ENCODE assay signal across 28 cellular contexts in the genomic region with DNA sequence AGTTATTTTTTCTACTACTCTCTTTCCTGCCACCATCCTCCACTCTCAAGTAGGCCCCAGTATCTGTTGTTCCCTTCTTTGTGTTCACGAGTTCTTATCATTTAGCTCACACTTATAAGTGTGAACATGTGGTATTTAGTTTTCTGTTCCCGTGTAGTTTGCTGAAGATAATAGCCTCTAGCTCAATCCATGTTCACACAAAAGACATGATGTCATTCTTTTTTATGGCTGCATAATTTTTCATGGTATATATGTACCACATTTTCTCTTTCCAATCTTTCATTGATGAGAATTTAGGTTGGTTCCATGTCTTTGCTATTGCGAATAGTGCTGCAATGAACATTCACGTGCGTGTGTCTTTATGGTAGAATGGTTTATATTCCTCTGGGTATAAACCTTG.
"Had no signal": no experiment of that assay in that cellular context is flagged by ENCODE, and none has a peak within 500 bp of the region (broad histone marks: within the 10 kb centered on the region; RNA-seq: fewer than 3 reads in every experiment).

No MANE protein-coding gene starts in this region.

- H3K27me3 ChIP-seq: colonic mucosa, esophagus muscularis mucosa, esophagus squamous epithelium, foreskin keratinocyte, gastrocnemius medialis, gastroesophageal sphincter, heart left ventricle, heart right ventricle had no signal

- H3K36me3 ChIP-seq: colonic mucosa, esophagus muscularis mucosa, esophagus squamous epithelium, gastrocnemius medialis, gastroesophageal sphincter, heart left ventricle, heart right ventricle had no signal

- FAIRE-seq: colon, endometrium, endothelial cell of umbilical vein, frontal cortex had no signal

- H3K4me1 ChIP-seq: colonic mucosa, esophagus muscularis mucosa, esophagus squamous epithelium, foreskin keratinocyte, gastrocnemius medialis, gastroesophageal sphincter, heart left ventricle, heart right ventricle had no signal

- H3K9me3 ChIP-seq: colonic mucosa, esophagus muscularis mucosa, esophagus squamous epithelium, gastrocnemius medialis, gastroesophageal sphincter, heart left ventricle, heart right ventricle had no signal

- DNase-seq: colonic mucosa; cortex of kidney; dermis blood vessel endothelial cell; dorsolateral prefrontal cortex; effector CD4-positive, alpha-beta T cell; effector CD8-positive, alpha-beta T cell; effector memory CD4-positive, alpha-beta T cell; effector memory CD8-positive, alpha-beta T cell; endodermal cell; erythroblast; esophagus squamous epithelium; foreskin fibroblast; foreskin keratinocyte; foreskin melanocyte; gastrocnemius medialis; glutamatergic neuron; head of caudate nucleus; heart left ventricle; heart right ventricle had no signal

- H3K4me3 ChIP-seq: colonic mucosa, coronary artery, dorsolateral prefrontal cortex, esophagus muscularis mucosa, esophagus squamous epithelium, gastrocnemius medialis, gastroesophageal sphincter, heart left ventricle, heart right ventricle had no signal

- H3K27ac ChIP-seq: colonic mucosa, coronary artery, dorsolateral prefrontal cortex, epithelial cell of prostate, esophagus muscularis mucosa, esophagus squamous epithelium, foreskin keratinocyte, gastrocnemius medialis, gastroesophageal sphincter, heart left ventricle, heart right ventricle had no signal

- ATAC-seq: effector memory CD8-positive, alpha-beta T cell; esophagus mucosa; foreskin keratinocyte; gastrocnemius medialis; gastroesophageal sphincter; heart left ventricle; heart right ventricle had no signal
